ENCODE assay signal across 15 cellular contexts in genomic region chr3:197912770-197913476, GRCh38. TPM values are rescaled to one million over a fixed set of nuclear protein-coding genes. Genes with fewer than 3 reads are reported as not detected.
A peak's percentile ranks its signal among the peaks of the same experiment; 100 is the strongest.
DNase-seq lines count a peak whose midpoint lies in the region; ATAC-seq and TF ChIP-seq lines count a peak whose summit lies in the region.
"Had no signal": no experiment of that assay in that cellular context is flagged by ENCODE, and none has a peak within 500 bp of the region (broad histone marks: within the 10 kb centered on the region; RNA-seq: fewer than 3 reads in every experiment).

No MANE protein-coding gene starts in this region.

- H3K27ac ChIP-seq in ACC112 (ENCODE audit: low read depth, low read length), result peak overlapping the region; percentile 41; the same call in 1 of the 2 replicates
- no peak overlapping the region for H3K27ac ChIP-seq in GM23338 (ENCODE audit: low read depth)
- H3K27ac ChIP-seq: colonic mucosa had no signal

- no peak overlapping the region for H2AFZ ChIP-seq in ACC112 (ENCODE audit: low read length, unreplicated experiment)
- H2AFZ ChIP-seq in GM23338, result 0 out of 2 replicates have a peak overlapping the region, but pooled peaks have one; percentile 4

- peaks cover 3% of the 10 kb centered on the region for H3K27me3 Mint-ChIP-seq in GM23338 (ENCODE audit: insufficient read depth, low read depth, poor library complexity)
- no peaks in the 10 kb centered on the region for H3K27me3 Mint-ChIP-seq in activated T-helper 2 cell treated with anti-CD3 and anti-CD28 coated beads, Interferon-gamma antibody, Interleukin-2, Interleukin-4, amounts not matched to agents 10 μg/mL and 5 μg/mL and 100 μg/mL, durations not matched to agents 14 hours and 24 hours and 36 hours (ENCODE audit: low read depth)
- H3K27me3 Mint-ChIP-seq: activated naive CD4-positive, alpha-beta T cell treated with anti-CD3 and anti-CD28 coated beads, Interleukin-2, amount 10 ng/mL, durations not matched to agents 7 days and 5 days; B cell had no signal

- H3K36me3 ChIP-seq in ACC112 (ENCODE audit: insufficient read depth, low read length) (no peaks in the 10 kb centered on the region; the same call in 1 of the 2 replicates), GM23338 (ENCODE audit: insufficient read depth) (no peaks in the 10 kb centered on the region)
- H3K36me3 ChIP-seq: colonic mucosa had no signal

- H3K4me2 ChIP-seq in GM23338, result no peak overlapping the region

- H3K27me3 ChIP-seq in ACC112 (ENCODE audit: insufficient read depth, low read length) (no peaks in the 10 kb centered on the region), GM23338 (ENCODE audit: insufficient read depth) (no peaks in the 10 kb centered on the region)
- H3K27me3 ChIP-seq: colonic mucosa had no signal

- H3K79me2 ChIP-seq in ACC112 (ENCODE audit: control insufficient read depth, insufficient read depth, low read length, unreplicated experiment) (peaks cover 1% of the 10 kb centered on the region), GM23338 (replicated peaks; ENCODE audit: insufficient read depth) (no peaks in the 10 kb centered on the region)

- peak overlapping the region; percentile 70 for H3K4me3 ChIP-seq in ACC112 (ENCODE audit: low read depth, low read length)
- no peak overlapping the region for H3K4me3 ChIP-seq in GM23338
- H3K4me3 ChIP-seq: colonic mucosa, GM12878 had no signal

- no peaks in the 10 kb centered on the region for H3K9me3 Mint-ChIP-seq in GM23338
- no peaks in the 10 kb centered on the region for H3K9me3 Mint-ChIP-seq in activated T-helper 2 cell treated with anti-CD3 and anti-CD28 coated beads, Interferon-gamma antibody, Interleukin-2, Interleukin-4, amounts not matched to agents 10 μg/mL and 5 μg/mL and 100 μg/mL, durations not matched to agents 14 hours and 24 hours and 36 hours
- H3K9me3 Mint-ChIP-seq: activated naive CD4-positive, alpha-beta T cell treated with anti-CD3 and anti-CD28 coated beads, Interleukin-2, amount 10 ng/mL, durations not matched to agents 7 days and 5 days had no signal

- no peaks in the 10 kb centered on the region for H3F3A ChIP-seq in GM23338 (replicated peaks; ENCODE audit: low read depth)

- no peak for TF ChIP-seq CTCF in GM23338 (conservative IDR thresholded peaks at IDR 0.05; ENCODE audit: low read depth in 2 of 2)

- intact Hi-C loops in activated T-helper 2 cell treated with anti-CD3 and anti-CD28 coated beads, Interferon-gamma antibody, Interleukin-2, Interleukin-4, amounts not matched to agents 10 μg/mL and 5 μg/mL and 100 μg/mL, durations not matched to agents 14 hours and 24 hours and 36 hours (cut with micrococcal nuclease), result no loop called here

- H3K9me2 ChIP-seq in GM23338 (ENCODE audit: insufficient read depth), result no peaks in the 10 kb centered on the region

- H3K27ac Mint-ChIP-seq in GM23338, result peak overlapping the region; percentile 33; the same call in 1 of the 2 replicates
- no peak overlapping the region for H3K27ac Mint-ChIP-seq in activated T-helper 2 cell treated with anti-CD3 and anti-CD28 coated beads, Interferon-gamma antibody, Interleukin-2, Interleukin-4, amounts not matched to agents 10 μg/mL and 5 μg/mL and 100 μg/mL, durations not matched to agents 14 hours and 24 hours and 36 hours
- H3K27ac Mint-ChIP-seq: activated naive CD4-positive, alpha-beta T cell treated with anti-CD3 and anti-CD28 coated beads, Interleukin-2, amount 10 ng/mL, durations not matched to agents 7 days and 5 days; B cell; mesothelial cell of epicardium had no signal

- no peak overlapping the region for H3K4me3 Mint-ChIP-seq in GM23338
- no peak overlapping the region for H3K4me3 Mint-ChIP-seq in activated T-helper 2 cell treated with anti-CD3 and anti-CD28 coated beads, Interferon-gamma antibody, Interleukin-2, Interleukin-4, amounts not matched to agents 10 μg/mL and 5 μg/mL and 100 μg/mL, durations not matched to agents 14 hours and 24 hours and 36 hours (ENCODE audit: low read depth)
- H3K4me3 Mint-ChIP-seq: activated naive CD4-positive, alpha-beta T cell treated with anti-CD3 and anti-CD28 coated beads, Interleukin-2, amount 10 ng/mL, durations not matched to agents 7 days and 5 days; B cell; mesothelial cell of epicardium had no signal

- H3K4me1 ChIP-seq in ACC112 (ENCODE audit: control insufficient read depth, insufficient read depth, low read length, unreplicated experiment) (no peaks in the 10 kb centered on the region), GM23338 (ENCODE audit: insufficient read depth) (no peaks in the 10 kb centered on the region)
- H3K4me1 ChIP-seq: colonic mucosa had no signal

- no peaks in the 10 kb centered on the region for H4K20me1 ChIP-seq in GM23338 (replicated peaks; ENCODE audit: insufficient read depth)

- no peaks in the 10 kb centered on the region for H3K36me3 Mint-ChIP-seq in GM23338 (ENCODE audit: low read depth)
- peaks cover 1% of the 10 kb centered on the region for H3K36me3 Mint-ChIP-seq in activated T-helper 2 cell treated with anti-CD3 and anti-CD28 coated beads, Interferon-gamma antibody, Interleukin-2, Interleukin-4, amounts not matched to agents 10 μg/mL and 5 μg/mL and 100 μg/mL, durations not matched to agents 14 hours and 24 hours and 36 hours (ENCODE audit: low read depth)
- H3K36me3 Mint-ChIP-seq: activated naive CD4-positive, alpha-beta T cell treated with anti-CD3 and anti-CD28 coated beads, Interleukin-2, amount 10 ng/mL, durations not matched to agents 7 days and 5 days had no signal

- peak; percentile 88 for ATAC-seq in GM23338
- no peak for ATAC-seq in GM21367 (IDR thresholded peaks at IDR 0.05; ENCODE audit: unreplicated experiment)
- ATAC-seq: GM12878 had no signal

- DNase-seq in GM23338 (ENCODE audit: low spot score) (no peak), astrocyte of the hippocampus (ENCODE audit: low read depth, low spot score) (peak; percentile 24), kidney glomerular epithelial cell (lab: John Stamatoyannopoulos, UW) (peak; percentile 60), T-helper 1 cell (no peak), SW 1271 (lab: John Stamatoyannopoulos, UW) (no peak)
- no peak for DNase-seq in activated T-helper 2 cell treated with anti-CD3 and anti-CD28 coated beads, Interferon-gamma antibody, Interleukin-2, Interleukin-4, amounts not matched to agents 10 μg/mL and 5 μg/mL and 100 μg/mL, durations not matched to agents 14 hours and 24 hours and 36 hours (ENCODE audit: low spot score)
- DNase-seq: activated naive CD4-positive, alpha-beta T cell treated with anti-CD3 and anti-CD28 coated beads, Interleukin-2, amount 10 ng/mL, durations not matched to agents 7 days and 5 days; colonic mucosa; H7; NCI-H2171 treated with DMSO at 0.1 percent for 48 hours had no signal

- H3K4me1 Mint-ChIP-seq in GM23338, result peaks cover 15% of the 10 kb centered on the region
- H3K4me1 Mint-ChIP-seq in activated T-helper 2 cell treated with anti-CD3 and anti-CD28 coated beads, Interferon-gamma antibody, Interleukin-2, Interleukin-4, amounts not matched to agents 10 μg/mL and 5 μg/mL and 100 μg/mL, durations not matched to agents 14 hours and 24 hours and 36 hours (ENCODE audit: low read depth), result no peaks in the 10 kb centered on the region
- H3K4me1 Mint-ChIP-seq: activated naive CD4-positive, alpha-beta T cell treated with anti-CD3 and anti-CD28 coated beads, Interleukin-2, amount 10 ng/mL, durations not matched to agents 7 days and 5 days; B cell; mesothelial cell of epicardium had no signal

TF ChIP-seq in GM23338, 12 proteins besides CTCF, POLR2A, EP300 and RAD21:
- TF ChIP-seq ETS1 (IDR thresholded peaks at IDR 0.05) (no peak), POLR2AphosphoS5 (IDR thresholded peaks at IDR 0.05; ENCODE audit: low read depth) (no peak)

RNA-seq across cellular contexts. Expression of gene RPL35A, which starts 37.1 kb away (rescaled TPM):
- 844 and 1,070 TPM in 2 replicates for total RNA-seq in GM23338 (2014; rRNA removed; shearing (Covaris generic))
- polyA plus RNA-seq in GM23338 (2016; fragmentation: Nextera tagmentation; extraction: Ambion mirVana), result 2,038 and 2,096 TPM in 2 replicates
- total RNA-seq in activated T-helper 2 cell treated with anti-CD3 and anti-CD28 coated beads, Interferon-gamma antibody, Interleukin-2, Interleukin-4, amounts not matched to agents 10 μg/mL and 5 μg/mL and 100 μg/mL, durations not matched to agents 14 hours and 24 hours and 36 hours, result 1,338 and 1,363 TPM in 2 replicates

RNA-seq across cellular contexts. Expression of gene LMLN, which starts 47.1 kb away (rescaled TPM):
- 2.9 and 4.3 TPM in 2 replicates for total RNA-seq in GM23338 (2014; rRNA removed; shearing (Covaris generic))
- 1.6 and 2.3 TPM in 2 replicates for polyA plus RNA-seq in GM23338 (2016; fragmentation: Nextera tagmentation; extraction: Ambion mirVana)
- total RNA-seq in activated T-helper 2 cell treated with anti-CD3 and anti-CD28 coated beads, Interferon-gamma antibody, Interleukin-2, Interleukin-4, amounts not matched to agents 10 μg/mL and 5 μg/mL and 100 μg/mL, durations not matched to agents 14 hours and 24 hours and 36 hours, result 4.3 and 4.4 TPM in 2 replicates

Comparison
In these comparisons a context has a peak if more than half of its experiments do, and no peak if none do; other contexts are left out.
1. DNase-seq: peak in astrocyte of the hippocampus (single experiment) and kidney glomerular epithelial cell (single experiment); none in GM23338 (single experiment), activated T-helper 2 cell treated with anti-CD3 and anti-CD28 coated beads, Interferon-gamma antibody, Interleukin-2, Interleukin-4, amounts not matched to agents 10 μg/mL and 5 μg/mL and 100 μg/mL, durations not matched to agents 14 hours and 24 hours and 36 hours (single experiment), T-helper 1 cell (0 of 5) and SW 1271 (0 of 2).